In genomic region chr20:63694596-63695418, GRCh38 we compare ENCODE assay signal across 24 cellular contexts. TPM values are rescaled to one million over a fixed set of nuclear protein-coding genes. Genes with fewer than 3 reads are reported as not detected.
DNase-seq lines count a peak whose midpoint lies in the region; ATAC-seq, FAIRE-seq and TF ChIP-seq lines count a peak whose summit lies in the region.
"Had no signal": no experiment of that assay in that cellular context is flagged by ENCODE, and none has a peak within 500 bp of the region (broad histone marks: within the 10 kb centered on the region; RNA-seq: fewer than 3 reads in every experiment).

No MANE protein-coding gene starts in this region.

- H3K27me3 ChIP-seq in Caco-2 (replicated peaks; ENCODE audit: control insufficient read depth, insufficient read depth, low read length) (no peaks in the 10 kb centered on the region), mesenchymal stem cell (ENCODE audit: control insufficient read depth in 1 of 2, insufficient read depth in 1 of 2, low read length in 2 of 2) (no peaks in the 10 kb centered on the region), foreskin keratinocyte (no peaks in the 10 kb centered on the region), mesendoderm (ENCODE audit: insufficient read depth, low read length, poor library complexity) (no peaks in the 10 kb centered on the region)
- H3K27me3 ChIP-seq: adrenal gland, gastrocnemius medialis, stomach had no signal

- no peak overlapping the region for H3K4me2 ChIP-seq in mesenchymal stem cell (ENCODE audit: low read length, poor library complexity, severe bottlenecking)
- no peak overlapping the region for H3K4me2 ChIP-seq in mesendoderm (ENCODE audit: low read length)
- H3K4me2 ChIP-seq: smooth muscle cell had no signal

- H4K5ac ChIP-seq in mesendoderm (ENCODE audit: low read length): no peak overlapping the region

- intact Hi-C loops in Caco-2 (cut with micrococcal nuclease; ENCODE audit: unreplicated experiment): loop anchor here (5.0 kb wide), 1 partner anchor 158 kb away; the partner anchor contains the start of gene PTK6

- H3K4me3 ChIP-seq in Caco-2 (ENCODE audit: low read depth, low read length): no peak overlapping the region
- no peak overlapping the region for H3K4me3 ChIP-seq in mesenchymal stem cell (ENCODE audit: insufficient read depth in 1 of 2, low read depth in 1 of 2, low read length in 2 of 2)
- no peak overlapping the region for H3K4me3 ChIP-seq in mesendoderm (ENCODE audit: low read length)
- H3K4me3 ChIP-seq: adrenal gland, gastrocnemius medialis, smooth muscle cell, stomach had no signal

- H3K27ac Mint-ChIP-seq in Caco-2 (ENCODE audit: unreplicated experiment): peak overlapping the region; percentile 94
- peak overlapping the region; percentile 82 to 97 for H3K27ac Mint-ChIP-seq in effector memory CD8-positive, alpha-beta T cell
- H3K27ac Mint-ChIP-seq: H9, nephron progenitor cell had no signal

- peak overlapping the region; percentile 57 for H4K91ac ChIP-seq in mesenchymal stem cell (ENCODE audit: low read length)

- H3K27me3 Mint-ChIP-seq in Caco-2 (ENCODE audit: insufficient read depth, unreplicated experiment): peaks cover 2% of the 10 kb centered on the region
- no peaks in the 10 kb centered on the region for H3K27me3 Mint-ChIP-seq in effector memory CD8-positive, alpha-beta T cell
- H3K27me3 Mint-ChIP-seq: activated CD4-positive, alpha-beta T cell treated with anti-CD3 and anti-CD28 coated beads, Interleukin-2, amount 10 ng/mL, durations not matched to agents 7 days and 5 days had no signal

- H3K36me3 ChIP-seq in Caco-2 (ENCODE audit: control insufficient read depth, insufficient read depth, low read length) (no peaks in the 10 kb centered on the region; the same call in 1 of the 2 replicates), mesenchymal stem cell (ENCODE audit: control insufficient read depth in 1 of 2, insufficient read depth in 2 of 2, low read depth in 1 of 2, low read length in 2 of 2) (peaks cover 4 to 57% of the 10 kb centered on the region in 2 experiments), mesendoderm (ENCODE audit: control insufficient read depth, insufficient read depth, low read length) (no peaks in the 10 kb centered on the region)

- peak; percentile 84 for FAIRE-seq in HTR-8/SVneo (lab: Jason Lieb, UNC)
- FAIRE-seq: bronchial epithelial cell had no signal

- H3K9me3 ChIP-seq in Caco-2: peaks cover 3% of the 10 kb centered on the region; the same call in 1 of the 2 replicates
- no peaks in the 10 kb centered on the region for H3K9me3 ChIP-seq in mesenchymal stem cell (ENCODE audit: control insufficient read depth, low read length)
- H3K9me3 ChIP-seq: adrenal gland, gastrocnemius medialis, stomach had no signal

- peaks cover 93% of the 10 kb centered on the region for H3K36me3 Mint-ChIP-seq in Caco-2 (ENCODE audit: insufficient read depth, unreplicated experiment)
- H3K36me3 Mint-ChIP-seq in effector memory CD8-positive, alpha-beta T cell (ENCODE audit: insufficient read depth): peaks cover 34% of the 10 kb centered on the region

- H3K18ac ChIP-seq in mesenchymal stem cell (ENCODE audit: low read depth in 1 of 2, low read length in 2 of 2) (peak overlapping the region in 1 of 2 experiments; percentile 18), mesendoderm (ENCODE audit: low read length) (no peak overlapping the region)

- H3K23ac ChIP-seq in mesenchymal stem cell (ENCODE audit: low read length in 2 of 2) (no peak overlapping the region), mesendoderm (ENCODE audit: low read length) (no peak overlapping the region)

- H2BK15ac ChIP-seq in mesenchymal stem cell (ENCODE audit: low read depth, poor library complexity, severe bottlenecking): no peak overlapping the region
- no peak overlapping the region for H2BK15ac ChIP-seq in mesendoderm (replicated peaks; ENCODE audit: low read depth)

- POLR2A ChIA-PET in Caco-2 (lab: Charles Lee): no interaction called here

- peak overlapping the region; percentile 21 to 31 for H2BK12ac ChIP-seq in mesenchymal stem cell (ENCODE audit: low read length in 2 of 2)

- peaks cover 25% of the 10 kb centered on the region for H3K4me1 ChIP-seq in Caco-2
- H3K4me1 ChIP-seq in mesenchymal stem cell (ENCODE audit: control insufficient read depth, insufficient read depth, low read depth, low read length): peaks cover 58% of the 10 kb centered on the region
- peaks cover 12% of the 10 kb centered on the region for H3K4me1 ChIP-seq in foreskin keratinocyte
- H3K4me1 ChIP-seq in mesendoderm (ENCODE audit: control insufficient read depth, low read depth, low read length): no peaks in the 10 kb centered on the region

- peak overlapping the region; percentile 32 for H3K9ac ChIP-seq in mesenchymal stem cell (ENCODE audit: low read length)
- H3K9ac ChIP-seq in mesendoderm (ENCODE audit: low read length): no peak overlapping the region

- peaks cover 12% of the 10 kb centered on the region for H3K79me1 ChIP-seq in mesenchymal stem cell (replicated peaks; ENCODE audit: low read length, poor library complexity, severe bottlenecking)
- no peaks in the 10 kb centered on the region for H3K79me1 ChIP-seq in mesendoderm (ENCODE audit: low read length)

- H2AK5ac ChIP-seq in mesenchymal stem cell (ENCODE audit: low read length, severe bottlenecking) (no peak overlapping the region), mesendoderm (ENCODE audit: low read length) (no peak overlapping the region)

- TF ChIP-seq CTCF in Caco-2 (IDR thresholded peaks at IDR 0.05; ENCODE audit: insufficient read depth in 1 of 2, low read depth in 1 of 2, low read length in 1 of 2, severe bottlenecking in 1 of 2, unreplicated experiment in 1 of 2): no peak
- TF ChIP-seq CTCF in foreskin keratinocyte (conservative IDR thresholded peaks at IDR 0.05): no peak

- no peak overlapping the region for H2BK120ac ChIP-seq in mesenchymal stem cell (ENCODE audit: low read depth, low read length)
- H2BK120ac ChIP-seq in mesendoderm (ENCODE audit: low read depth, low read length): no peak overlapping the region

- no TSS peak for BruUV-seq in Caco-2 (replicated peaks; lab: Mats Ljungman, UMichigan)

- H4K8ac ChIP-seq in mesenchymal stem cell (ENCODE audit: low read length) (no peak overlapping the region), mesendoderm (ENCODE audit: low read depth, low read length) (no peak overlapping the region)

- H2AFZ ChIP-seq in mesenchymal stem cell (ENCODE audit: low read depth, low read length): no peak overlapping the region

- ATAC-seq in effector memory CD8-positive, alpha-beta T cell (replicated peaks): no peak
- no peak for ATAC-seq in foreskin keratinocyte
- ATAC-seq: gastrocnemius medialis had no signal

- WGBS in mesenchymal stem cell: 97% methylated on average over 34 of the region's 37 CpGs
- WGBS in mesendoderm (ENCODE audit: extremely low coverage, insufficient coverage, low lambda C conversion rate): no CpG with 5 or more reads among the region's 37 CpGs

- DNase-seq in Caco-2 (peak; percentile 25 to 58), HTR-8/SVneo (ENCODE audit: insufficient read length, low spot score) (no peak), mesenchymal stem cell (no peak), foreskin keratinocyte (no peak), activated gamma-delta T cell treated with Interleukin-2 at 50 U/mL for 16 hours (no peak), mesendoderm (no peak)
- no peak for DNase-seq in effector memory CD8-positive, alpha-beta T cell
- no peak for DNase-seq in NK-92 treated with Interleukin-12 subunit alpha and Interleukin-12 subunit beta, amount 100 ng/mL, for 24 hours (lab: John Stamatoyannopoulos, UW)
- DNase-seq: activated CD4-positive, alpha-beta T cell treated with anti-CD3 and anti-CD28 coated beads, Interleukin-2, amount 10 ng/mL, durations not matched to agents 7 days and 5 days; activated CD8-positive, alpha-beta memory T cell treated with anti-CD3 and anti-CD28 coated beads, Interleukin-2, amount 50 U/mL, for 48 hours; activated effector memory CD4-positive, alpha-beta T cell treated with anti-CD3 and anti-CD28 coated beads, Interleukin-2, amount 50 U/mL, for 16 hours; H9; NCI-H1048; NCI-H2081; nephron progenitor cell; SHP77 treated with DMSO at 0.1 percent for 48 hours; stimulated activated CD4-positive, alpha-beta T cell treated with anti-CD3 and anti-CD28 coated beads, Interleukin-4, amount 100 ng/mL, for 1 hour; trophoblast cell had no signal

- no peaks in the 10 kb centered on the region for H3K9me3 Mint-ChIP-seq in Caco-2 (ENCODE audit: unreplicated experiment)
- H3K9me3 Mint-ChIP-seq in effector memory CD8-positive, alpha-beta T cell: no peaks in the 10 kb centered on the region
- H3K9me3 Mint-ChIP-seq: activated CD4-positive, alpha-beta T cell treated with anti-CD3 and anti-CD28 coated beads, Interleukin-2, amount 10 ng/mL, durations not matched to agents 7 days and 5 days had no signal

- H3K27ac ChIP-seq in mesenchymal stem cell (ENCODE audit: low read length, poor library complexity, severe bottlenecking) (no peak overlapping the region), foreskin keratinocyte (no peak overlapping the region), mesendoderm (ENCODE audit: low read depth, low read length) (no peak overlapping the region)
- H3K27ac ChIP-seq: adrenal gland, gastrocnemius medialis had no signal

- H3K4me1 Mint-ChIP-seq in Caco-2 (ENCODE audit: low read depth, unreplicated experiment): peaks cover 11% of the 10 kb centered on the region
- H3K4me1 Mint-ChIP-seq in effector memory CD8-positive, alpha-beta T cell (ENCODE audit: low read depth in 2 of 2): peaks cover 8 to 16% of the 10 kb centered on the region in 2 donors

- no peaks in the 10 kb centered on the region for H3K79me2 ChIP-seq in mesendoderm (ENCODE audit: control insufficient read depth, insufficient read depth, low read length)

- H2BK5ac ChIP-seq in mesenchymal stem cell (ENCODE audit: low read depth, low read length, poor library complexity, severe bottlenecking): no peak overlapping the region
- H2BK5ac ChIP-seq in mesendoderm (ENCODE audit: low read length): no peak overlapping the region

- H3K14ac ChIP-seq in mesenchymal stem cell (ENCODE audit: low read length in 2 of 2): no peak overlapping the region

- CTCF ChIA-PET in Caco-2 (lab: Charles Lee): interaction anchor here (0.7 kb wide), 1 partner anchor 134 kb away, joined by 6 read pairs; no protein-coding TSS in a partner anchor

- H3K4ac ChIP-seq in mesenchymal stem cell (ENCODE audit: low read depth in 1 of 2, low read length in 2 of 2): no peak overlapping the region
- no peak overlapping the region for H3K4ac ChIP-seq in mesendoderm (ENCODE audit: low read depth, low read length)

- H3K4me3 Mint-ChIP-seq in Caco-2 (ENCODE audit: unreplicated experiment): peak overlapping the region; percentile 40
- no peak overlapping the region for H3K4me3 Mint-ChIP-seq in effector memory CD8-positive, alpha-beta T cell
- H3K4me3 Mint-ChIP-seq: H9, nephron progenitor cell had no signal

- H3K56ac ChIP-seq in mesendoderm (ENCODE audit: low read length): no peak overlapping the region

RNA-seq across cellular contexts. Expression of gene TNFRSF6B, which starts 1.6 kb away (rescaled TPM):
- total RNA-seq in Caco-2 (2022) (not detected in 2 replicates), foreskin keratinocyte (189 and 224 TPM in 2 replicates)
- polyA plus RNA-seq in mesenchymal stem cell (2013, experiment 1 of 2): 23.7 TPM
- polyA plus RNA-seq in mesenchymal stem cell (2013, experiment 2 of 2): 23.9 TPM
- 245 and 287 TPM in 2 replicates for polyA plus RNA-seq in foreskin keratinocyte
- polyA plus RNA-seq in mesendoderm (2013, experiment 1 of 2): 0.69 TPM
- polyA plus RNA-seq in mesendoderm (2013, experiment 2 of 2): 0.43 TPM
- total RNA-seq: H9, mononuclear cell had no signal

RNA-seq across cellular contexts. Expression of gene ARFRP1, which starts 13.0 kb away (rescaled TPM):
- total RNA-seq in Caco-2 (2022) (119 and 126 TPM in 2 replicates), foreskin keratinocyte (32.3 and 39.2 TPM in 2 replicates)
- 13.5 TPM for polyA plus RNA-seq in mesenchymal stem cell (2013, experiment 1 of 2)
- 14.0 TPM for polyA plus RNA-seq in mesenchymal stem cell (2013, experiment 2 of 2)
- polyA plus RNA-seq in foreskin keratinocyte: 43.5 and 49.0 TPM in 2 replicates
- polyA plus RNA-seq in mesendoderm (2013, experiment 1 of 2): 6.7 TPM
- 7.2 TPM for polyA plus RNA-seq in mesendoderm (2013, experiment 2 of 2)

RNA-seq across cellular contexts. Expression of gene ZGPAT, which starts 13.0 kb away (rescaled TPM):
- total RNA-seq in Caco-2 (2022) (69.3 and 74.7 TPM in 2 replicates), foreskin keratinocyte (17.1 and 20.9 TPM in 2 replicates)
- polyA plus RNA-seq in mesenchymal stem cell (2013, experiment 1 of 2): 11.5 TPM
- polyA plus RNA-seq in mesenchymal stem cell (2013, experiment 2 of 2): 11.8 TPM
- polyA plus RNA-seq in foreskin keratinocyte: 23.3 and 24.8 TPM in 2 replicates
- 12.3 TPM for polyA plus RNA-seq in mesendoderm (2013, experiment 1 of 2)
- polyA plus RNA-seq in mesendoderm (2013, experiment 2 of 2): 12.2 TPM

RNA-seq across cellular contexts. Expression of gene RTEL1, which starts 36.7 kb away (rescaled TPM):
- total RNA-seq in Caco-2 (2022) (51.1 and 61.6 TPM in 2 replicates), foreskin keratinocyte (17.6 and 20.7 TPM in 2 replicates)
- polyA plus RNA-seq in mesenchymal stem cell (2013, experiment 1 of 2): 9.2 TPM
- polyA plus RNA-seq in mesenchymal stem cell (2013, experiment 2 of 2): 9.3 TPM
- polyA plus RNA-seq in foreskin keratinocyte: 14.2 and 15.5 TPM in 2 replicates
- polyA plus RNA-seq in mesendoderm (2013, experiment 1 of 2): 15.8 TPM
- polyA plus RNA-seq in mesendoderm (2013, experiment 2 of 2): 14.6 TPM

RNA-seq across cellular contexts. Expression of gene STMN3, which starts 41.6 kb away (rescaled TPM):
- total RNA-seq in Caco-2 (2022): 27.4 and 27.9 TPM in 2 replicates
- polyA plus RNA-seq in mesenchymal stem cell (2013, experiment 1 of 2): 11.7 TPM
- polyA plus RNA-seq in mesenchymal stem cell (2013, experiment 2 of 2): 12.0 TPM
- 2.0 and 9.6 TPM in 2 replicates for total RNA-seq in foreskin keratinocyte
- 2.4 and 11.2 TPM in 2 replicates for polyA plus RNA-seq in foreskin keratinocyte
- 14.8 TPM for polyA plus RNA-seq in mesendoderm (2013, experiment 1 of 2)
- polyA plus RNA-seq in mesendoderm (2013, experiment 2 of 2): 15.4 TPM
- total RNA-seq: bronchial epithelial cell had no signal

Comparison
In these comparisons a context has a peak if more than half of its experiments do, and no peak if none do; other contexts are left out.
1. DNase-seq: peak in Caco-2 (2 of 2); none in HTR-8/SVneo (single experiment), effector memory CD8-positive, alpha-beta T cell (0 of 3), mesenchymal stem cell (single experiment), foreskin keratinocyte (0 of 2), activated gamma-delta T cell treated with Interleukin-2 at 50 U/mL for 16 hours (single experiment), mesendoderm (single experiment) and NK-92 treated with Interleukin-12 subunit alpha and Interleukin-12 subunit beta, amount 100 ng/mL, for 24 hours (single experiment).
2. RNA of gene TNFRSF6B, which starts 1.6 kb away (total RNA-seq): 189 to 224 TPM in foreskin keratinocyte; not detected in Caco-2; every median in the first group is over 100 times any median in the second.